Comparison of ENCODE assay signal across 1 cellular context in the genomic region with DNA sequence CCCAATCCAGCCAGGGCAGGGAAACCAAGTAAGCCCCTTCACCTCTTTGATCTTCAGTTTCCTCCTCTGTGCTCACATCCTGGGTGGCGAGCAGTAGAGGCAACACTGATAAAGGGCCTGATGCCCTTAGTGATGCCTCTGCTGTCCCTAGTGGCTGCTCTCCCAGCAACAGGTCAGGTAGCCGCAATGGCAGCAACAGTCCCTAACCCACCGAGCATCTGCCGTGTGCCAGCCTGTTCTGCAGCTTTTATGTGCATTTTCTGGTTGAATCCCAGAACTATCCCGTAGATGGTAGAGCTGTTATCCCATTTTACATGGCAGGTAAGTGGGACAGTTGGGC.
TF ChIP-seq lines count a peak whose summit lies in the region.

No MANE protein-coding gene starts in this region.

TF ChIP-seq in H1, 55 proteins besides CTCF, POLR2A, EP300 and RAD21:
- TF ChIP-seq, protein P1, sequence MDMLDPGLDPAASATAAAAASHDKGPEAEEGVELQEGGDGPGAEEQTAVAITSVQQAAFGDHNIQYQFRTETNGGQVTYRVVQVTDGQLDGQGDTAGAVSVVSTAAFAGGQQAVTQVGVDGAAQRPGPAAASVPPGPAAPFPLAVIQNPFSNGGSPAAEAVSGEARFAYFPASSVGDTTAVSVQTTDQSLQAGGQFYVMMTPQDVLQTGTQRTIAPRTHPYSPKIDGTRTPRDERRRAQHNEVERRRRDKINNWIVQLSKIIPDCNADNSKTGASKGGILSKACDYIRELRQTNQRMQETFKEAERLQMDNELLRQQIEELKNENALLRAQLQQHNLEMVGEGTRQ (IDR thresholded peaks at IDR 0.05; ENCODE audit: low read length), result no peak
- TF ChIP-seq, protein P2, sequence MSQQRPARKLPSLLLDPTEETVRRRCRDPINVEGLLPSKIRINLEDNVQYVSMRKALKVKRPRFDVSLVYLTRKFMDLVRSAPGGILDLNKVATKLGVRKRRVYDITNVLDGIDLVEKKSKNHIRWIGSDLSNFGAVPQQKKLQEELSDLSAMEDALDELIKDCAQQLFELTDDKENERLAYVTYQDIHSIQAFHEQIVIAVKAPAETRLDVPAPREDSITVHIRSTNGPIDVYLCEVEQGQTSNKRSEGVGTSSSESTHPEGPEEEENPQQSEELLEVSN (IDR thresholded peaks at IDR 0.05), result no peak
- TF ChIP-seq YY1 (IDR thresholded peaks at IDR 0.05; ENCODE audit: low read depth, low read length) (no peak), KDM4A (IDR thresholded peaks at IDR 0.05; ENCODE audit: low read depth, low read length, severe bottlenecking) (no peak), TAF1 (IDR thresholded peaks at IDR 0.05; ENCODE audit: low read depth, low read length) (no peak), SP1 (IDR thresholded peaks at IDR 0.05; ENCODE audit: low read depth, low read length) (no peak), SIN3A (conservative IDR thresholded peaks at IDR 0.05 in 1 of 2, IDR thresholded peaks at IDR 0.05 in 1 of 2; ENCODE audit: low read depth in 1 of 2, low read length in 2 of 2) (no peak), BCL11A (IDR thresholded peaks at IDR 0.05; ENCODE audit: low read depth in 2 of 2, low read length in 2 of 2) (no peak), SP4 (IDR thresholded peaks at IDR 0.05; ENCODE audit: low read length) (no peak), TBP (IDR thresholded peaks at IDR 0.05; ENCODE audit: low read depth, low read length) (no peak)
